13 cellular contexts compared by ENCODE assay signal in genomic region chr1:162873671-162874666, GRCh38. TPM values are rescaled to one million over a fixed set of nuclear protein-coding genes. Genes with fewer than 3 reads are reported as not detected.
DNase-seq lines count a peak whose midpoint lies in the region; FAIRE-seq and TF ChIP-seq lines count a peak whose summit lies in the region.
"Had no signal": no experiment of that assay in that cellular context is flagged by ENCODE, and none has a peak within 500 bp of the region (broad histone marks: within the 10 kb centered on the region; RNA-seq: fewer than 3 reads in every experiment).

No MANE protein-coding gene starts in this region.

- TF ChIP-seq CTCF in cardiac fibroblast (IDR thresholded peaks at IDR 0.05; ENCODE audit: low read depth, low read length), result peak; percentile 50

- no peaks in the 10 kb centered on the region for H3K36me3 Mint-ChIP-seq in activated CD4-positive, alpha-beta T cell treated with anti-CD3 and anti-CD28 coated beads, Interleukin-2, amount 10 ng/mL, durations not matched to agents 7 days and 5 days (ENCODE audit: low read depth)

- no peak for FAIRE-seq in urothelium cell line (lab: Jason Lieb, UNC)

- peaks cover 49% of the 10 kb centered on the region for H3K27me3 Mint-ChIP-seq in activated CD4-positive, alpha-beta T cell treated with anti-CD3 and anti-CD28 coated beads, Interleukin-2, amount 10 ng/mL, durations not matched to agents 7 days and 5 days

- H3K4me3 Mint-ChIP-seq in activated CD4-positive, alpha-beta T cell treated with anti-CD3 and anti-CD28 coated beads, Interleukin-2, amount 10 ng/mL, durations not matched to agents 7 days and 5 days, result no peak overlapping the region

- peak overlapping the region in 1 of 2 donors; percentile 3 for H3K4me3 ChIP-seq in cardiac fibroblast (replicated peaks in 1 of 2; ENCODE audit: low read depth in 2 of 2, low read length in 2 of 2)
- H3K4me3 ChIP-seq: dorsolateral prefrontal cortex, tibial nerve had no signal

- peaks cover 4% of the 10 kb centered on the region for H3K9me3 Mint-ChIP-seq in activated CD4-positive, alpha-beta T cell treated with anti-CD3 and anti-CD28 coated beads, Interleukin-2, amount 10 ng/mL, durations not matched to agents 7 days and 5 days

- POLR2A ChIA-PET in activated CD4-positive, alpha-beta T cell treated with anti-CD3 and anti-CD28 coated beads, Interleukin-2, amount 10 ng/mL, durations not matched to agents 7 days and 5 days (lab: Charles Lee), result no interaction called here

- no peaks in the 10 kb centered on the region for H3K4me1 Mint-ChIP-seq in activated CD4-positive, alpha-beta T cell treated with anti-CD3 and anti-CD28 coated beads, Interleukin-2, amount 10 ng/mL, durations not matched to agents 7 days and 5 days

- CTCF ChIA-PET in activated CD4-positive, alpha-beta T cell treated with anti-CD3 and anti-CD28 coated beads, Interleukin-2, amount 10 ng/mL, durations not matched to agents 7 days and 5 days (lab: Charles Lee), result no interaction called here

- peak; percentile 93 for DNase-seq in DMS153 (lab: John Stamatoyannopoulos, UW)
- peak; percentile 67 for DNase-seq in NCI-H2081 treated with DMSO at 0.1 percent for 48 hours (lab: John Stamatoyannopoulos, UW)
- DNase-seq in cardiac fibroblast (ENCODE audit: low read depth in 2 of 2), result peak; percentile 72 to 97
- peak; percentile 69 for DNase-seq in myocyte (ENCODE audit: low read depth)
- no peak for DNase-seq in activated CD4-positive, alpha-beta T cell treated with anti-CD3 and anti-CD28 coated beads, Interleukin-2, amount 10 ng/mL, durations not matched to agents 7 days and 5 days
- no peak for DNase-seq in urothelium cell line (ENCODE audit: low spot score)
- no peak for DNase-seq in erythroblast (lab: John Stamatoyannopoulos, UW)
- no peak for DNase-seq in NCI-H345 (lab: John Stamatoyannopoulos, UW)
- DNase-seq: DMS79 treated with DMSO at 0.1 percent for 48 hours; dorsolateral prefrontal cortex; SIG-M5; stimulated activated CD4-positive, alpha-beta T cell treated with anti-CD3 and anti-CD28 coated beads, Interleukin-1b, Interleukin-23, amount 100 ng/mL, for 48 hours had no signal

- no peak overlapping the region for H3K27ac Mint-ChIP-seq in activated CD4-positive, alpha-beta T cell treated with anti-CD3 and anti-CD28 coated beads, Interleukin-2, amount 10 ng/mL, durations not matched to agents 7 days and 5 days

- no peak for TF ChIP-seq POLR2A in erythroblast (IDR thresholded peaks at IDR 0.05; ENCODE audit: low read length)

RNA-seq across cellular contexts. Expression of gene CCDC190, which starts 13.0 kb away (rescaled TPM):
- total RNA-seq in myocyte, result 0.10 and 1.5 TPM in 2 replicates
- 0.16 TPM for polyA plus RNA-seq in myocyte (2012)
- not detected for total RNA-seq in activated CD4-positive, alpha-beta T cell treated with anti-CD3 and anti-CD28 coated beads, Interleukin-2, amount 10 ng/mL, durations not matched to agents 7 days and 5 days

Comparison
In these comparisons a context has a peak if more than half of its experiments do, and no peak if none do; other contexts are left out.
1. DNase-seq: peak in DMS153 (single experiment), NCI-H2081 treated with DMSO at 0.1 percent for 48 hours (single experiment), cardiac fibroblast (2 of 2) and myocyte (single experiment); none in activated CD4-positive, alpha-beta T cell treated with anti-CD3 and anti-CD28 coated beads, Interleukin-2, amount 10 ng/mL, durations not matched to agents 7 days and 5 days (single experiment), urothelium cell line (single experiment), erythroblast (0 of 2) and NCI-H345 (single experiment).